In the genomic region with DNA sequence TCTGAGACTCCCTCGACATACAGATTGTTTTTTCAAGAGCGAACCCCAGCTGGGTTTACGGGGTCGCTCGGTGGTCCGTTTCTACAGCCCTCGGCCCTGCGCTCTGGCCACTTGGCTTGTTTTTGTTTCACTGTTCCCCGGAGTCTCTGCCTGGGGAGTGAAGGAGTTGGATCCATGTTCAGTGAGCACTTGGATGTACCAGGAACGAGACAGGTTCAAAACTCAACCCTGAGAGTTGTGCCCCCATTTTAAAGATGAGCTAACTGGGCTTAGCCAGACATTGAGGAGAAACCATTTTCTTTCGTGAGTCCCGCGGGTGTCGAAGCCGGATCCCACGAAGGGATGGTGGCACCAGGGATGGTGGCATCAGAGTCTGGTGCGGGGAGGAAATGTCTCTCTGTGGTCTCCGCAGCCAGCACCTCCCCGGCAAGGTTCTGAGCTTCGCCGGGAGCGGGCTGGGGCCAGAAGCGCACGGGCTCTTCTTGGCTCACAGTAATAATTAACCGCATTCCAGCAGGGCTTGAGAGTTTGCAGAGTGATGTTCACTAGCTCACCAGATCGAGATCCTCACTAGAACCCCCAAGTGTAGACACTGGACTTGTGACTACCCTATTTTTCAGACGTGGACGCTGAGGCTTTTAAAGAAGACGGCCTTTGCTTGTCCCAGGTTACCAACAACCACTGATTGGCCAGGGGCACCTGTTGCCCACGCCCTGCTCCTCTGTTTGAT, we compare ENCODE assay signal across 11 cellular contexts. TPM values are rescaled to one million over a fixed set of nuclear protein-coding genes. Genes with fewer than 3 reads are reported as not detected.
DNase-seq lines count a peak whose midpoint lies in the region; ATAC-seq and TF ChIP-seq lines count a peak whose summit lies in the region.
"Had no signal": no experiment of that assay in that cellular context is flagged by ENCODE, and none has a peak within 500 bp of the region (broad histone marks: within the 10 kb centered on the region; RNA-seq: fewer than 3 reads in every experiment).

No MANE protein-coding gene starts in this region.

- ATAC-seq in GM18870 (IDR thresholded peaks at IDR 0.05; ENCODE audit: unreplicated experiment) = no peak

- TF ChIP-seq CTCF in WI38 (IDR thresholded peaks at IDR 0.05; ENCODE audit: low read depth, low read length) = no peak

- H3K4me3 ChIP-seq in GM23248 (peak overlapping the region; percentile 73), WI38 (ENCODE audit: low read depth, low read length) (peak overlapping the region; percentile 92), iPS-15b (ENCODE audit: low read depth, low read length) (peak overlapping the region; percentile 63), skeletal muscle cell (ENCODE audit: low read depth, low read length) (peak overlapping the region; percentile 44)

- no peak overlapping the region for H3K27ac ChIP-seq in GM23248
- H3K27ac ChIP-seq: KMS-11 had no signal

- H3K36me3 ChIP-seq in GM23248 (ENCODE audit: low read depth) = no peaks in the 10 kb centered on the region
- no peaks in the 10 kb centered on the region for H3K36me3 ChIP-seq in iPS-15b (ENCODE audit: control insufficient read depth, insufficient read depth, low read length)

- H3K9me3 ChIP-seq in GM23248 (ENCODE audit: low read depth) (no peaks in the 10 kb centered on the region), iPS-15b (ENCODE audit: control insufficient read depth, insufficient read depth, low read length) (no peaks in the 10 kb centered on the region)

- H3K27me3 ChIP-seq in GM23248 (replicated peaks; ENCODE audit: insufficient read depth) = peaks cover 30% of the 10 kb centered on the region
- peaks cover 92% of the 10 kb centered on the region for H3K27me3 ChIP-seq in iPS-15b (ENCODE audit: control insufficient read depth, insufficient read depth, low read length)

- in situ Hi-C loops in GM23248 (cut with MboI) = no loop called here

- H2AFZ ChIP-seq in GM23248 = peak overlapping the region; percentile 75

- no peaks in the 10 kb centered on the region for H3F3A ChIP-seq in GM23248 (ENCODE audit: insufficient read depth)

- H3K9ac ChIP-seq in GM23248 (peak overlapping the region; percentile 72), iPS-15b (ENCODE audit: low read depth, low read length) (no peak overlapping the region)
- H3K9ac ChIP-seq: KMS-11 had no signal

- WGBS in GM23248 (ENCODE audit: low coverage in 1 of 2, low lambda C conversion rate in 2 of 2, missing lambda C conversion rate in 2 of 2), 2 experiments = 21 to 22% methylated on average over 30 of the region's 30 CpGs

- H3K4me2 ChIP-seq in GM23248 (ENCODE audit: unreplicated experiment) = peak overlapping the region; percentile 79
- H3K4me2 ChIP-seq: KMS-11 had no signal

- H3K9me2 ChIP-seq in GM23248 (ENCODE audit: insufficient read depth) = no peaks in the 10 kb centered on the region

- no peaks in the 10 kb centered on the region; the same call in 1 of the 2 replicates for H3K79me2 ChIP-seq in GM23248 (ENCODE audit: insufficient read depth)

- H3K4me1 ChIP-seq in GM23248 (ENCODE audit: insufficient read depth) (no peaks in the 10 kb centered on the region), iPS-15b (ENCODE audit: control insufficient read depth, insufficient read depth, low read length) (peaks cover 19% of the 10 kb centered on the region)

- DNase-seq in GM23248 (no peak), skeletal muscle cell (ENCODE audit: low read depth) (no peak), COR-L47 (lab: John Stamatoyannopoulos, UW) (no peak), Kasumi-1 (lab: John Stamatoyannopoulos, UW) (no peak), A172 (ENCODE audit: low spot score) (no peak)
- DNase-seq: activated gamma-delta T cell; stimulated activated CD4-positive, alpha-beta T cell treated with anti-CD3 and anti-CD28 coated beads, Interleukin-2, amount 100 ng/mL, for 48 hours had no signal

- H4K20me1 ChIP-seq in GM23248 (ENCODE audit: insufficient read depth) = no peaks in the 10 kb centered on the region

RNA-seq across cellular contexts. Expression of gene MSX2, which starts 1.0 kb away (rescaled TPM):
- 2.4 and 3.0 TPM in 2 replicates for total RNA-seq in GM23248 (2014; rRNA removed; shearing (Covaris generic))
- polyA plus RNA-seq in GM23248 (2016; fragmentation: Nextera tagmentation; extraction: Ambion mirVana) = 2.4 and 2.5 TPM in 2 replicates
- total RNA-seq in A172 (2014; rRNA removed; shearing (Covaris generic)) = 0.36 TPM in 1 of 2 replicates, not detected in the other
